ENCODE assay signal across 13 cellular contexts in genomic region chr18:46387426-46388131, GRCh38.
DNase-seq lines count a peak whose midpoint lies in the region; ATAC-seq and TF ChIP-seq lines count a peak whose summit lies in the region.
"Had no signal": no experiment of that assay in that cellular context is flagged by ENCODE, and none has a peak within 500 bp of the region (broad histone marks: within the 10 kb centered on the region; RNA-seq: fewer than 3 reads in every experiment).

No MANE protein-coding gene starts in this region.

- TF ChIP-seq CTCF in mammary epithelial cell (conservative IDR thresholded peaks at IDR 0.05 in 1 of 2, IDR thresholded peaks at IDR 0.05 in 1 of 2; ENCODE audit: extremely low read depth in 1 of 2, insufficient read depth in 1 of 2, low read depth in 1 of 2, low read length in 2 of 2) (no peak), dorsolateral prefrontal cortex (IDR thresholded peaks at IDR 0.05 in 54 of 56, conservative IDR thresholded peaks at IDR 0.05 in 2 of 56; ENCODE audit: low read depth in 1 of 56, partially characterized antibody in 56 of 56) (no peak)

- H3K79me2 ChIP-seq in mammary epithelial cell (ENCODE audit: insufficient read depth, low read length) = no peaks in the 10 kb centered on the region

- 4% methylated on average over 9 of the region's 9 CpGs for WGBS in mammary epithelial cell (ENCODE audit: low coverage, missing lambda C conversion rate)

- dilution Hi-C loops in mammary epithelial cell (cut with HindIII; ENCODE audit: low sequenced_read_pairs) = no loop called here

- H3K27me3 ChIP-seq in mammary epithelial cell (ENCODE audit: insufficient read depth, low read length) (no peaks in the 10 kb centered on the region), skeletal muscle tissue (ENCODE audit: control insufficient read depth in 3 of 3, insufficient read depth in 3 of 3, low read length in 3 of 3) (no peaks in the 10 kb centered on the region), dorsolateral prefrontal cortex (no peaks in the 10 kb centered on the region)

- no peak for TF ChIP-seq POLR2A in GM18505 (IDR thresholded peaks at IDR 0.05; ENCODE audit: borderline replicate concordance, extremely low read depth, insufficient read depth, insufficient read length)

- CTCF ChIA-PET in mammary epithelial cell (lab: Charles Lee; ENCODE audit: low non-redundant PET) = interaction anchor here (0.6 kb wide), 1 partner anchor 214 kb away, joined by 4 read pairs; a partner anchor contains a TSS

- H3K4me3 ChIP-seq in mammary epithelial cell (replicated peaks in 1 of 3; ENCODE audit: insufficient read depth in 1 of 3, low read depth in 2 of 3, low read length in 3 of 3) (no peak overlapping the region), skeletal muscle tissue (ENCODE audit: low read length in 3 of 3) (peak overlapping the region; percentile 1 to 49 (median 27)), dorsolateral prefrontal cortex (no peak overlapping the region)

- H3K27ac ChIP-seq in mammary epithelial cell (ENCODE audit: insufficient read depth, low read depth, low read length) (peak overlapping the region; percentile 54), skeletal muscle tissue (ENCODE audit: low read depth, low read length) (peak overlapping the region; percentile 62), dorsolateral prefrontal cortex (peak overlapping the region in 12 of 59 donors; percentile 2 to 62 (median 26))

- in situ Hi-C loops in mammary epithelial cell (cut with MboI; ENCODE audit: low sequenced_read_pairs in 2 of 2) = no loop called here

- H3K36me3 ChIP-seq in mammary epithelial cell (ENCODE audit: insufficient read depth, low read length) = no peaks in the 10 kb centered on the region
- no peaks in the 10 kb centered on the region for H3K36me3 ChIP-seq in skeletal muscle tissue (ENCODE audit: control insufficient read depth in 3 of 3, insufficient read depth in 3 of 3, low read length in 3 of 3)

- H3K9ac ChIP-seq in mammary epithelial cell (ENCODE audit: insufficient read depth, low read length) (peak overlapping the region; percentile 12), skeletal muscle tissue (ENCODE audit: low read depth in 1 of 3, low read length in 3 of 3) (peak overlapping the region; percentile 52 to 79 (median 71))

- H4K20me1 ChIP-seq in mammary epithelial cell (ENCODE audit: insufficient read depth, low read length) = no peaks in the 10 kb centered on the region

- H3K4me2 ChIP-seq in mammary epithelial cell (ENCODE audit: insufficient read depth, low read depth, low read length) = peak overlapping the region; percentile 73

- peak overlapping the region; percentile 68 for H2AFZ ChIP-seq in mammary epithelial cell (ENCODE audit: low read depth, low read length)

- intact Hi-C loops in mammary epithelial cell (cut with micrococcal nuclease) (loop anchor here (5.0 kb wide), 1 partner anchor 95 kb away; no protein-coding TSS in a partner anchor), dorsolateral prefrontal cortex (cut with DNase I) (no loop called here)

- ATAC-seq in GM18505 (IDR thresholded peaks at IDR 0.05; ENCODE audit: unreplicated experiment) = no peak
- no peak for ATAC-seq in HG03442 (IDR thresholded peaks at IDR 0.05; ENCODE audit: unreplicated experiment)
- ATAC-seq: T-cell had no signal

- no peaks in the 10 kb centered on the region for H3K9me3 ChIP-seq in mammary epithelial cell (replicated peaks; ENCODE audit: insufficient read depth, low read length)
- no peaks in the 10 kb centered on the region for H3K9me3 ChIP-seq in skeletal muscle tissue (ENCODE audit: control insufficient read depth in 3 of 3, low read length in 3 of 3)

- peak; percentile 41 for DNase-seq in M059J (ENCODE audit: low read depth)
- DNase-seq in mammary epithelial cell = peak; percentile 88
- DNase-seq in iPS-NIHi11 (ENCODE audit: low spot score) = peak; percentile 37
- no peak for DNase-seq in dorsolateral prefrontal cortex
- DNase-seq in AG08395 (ENCODE audit: low spot score) = no peak
- DNase-seq: activated CD4-positive, alpha-beta T cell treated with anti-CD3 and anti-CD28 coated beads, Interleukin-2, amount 10 ng/mL, durations not matched to agents 24 days and 14 days; activated effector memory CD4-positive, alpha-beta T cell treated with anti-CD3 and anti-CD28 coated beads, Interleukin-2, amount 50 U/mL, for 16 hours; NCI-H1048; stimulated activated CD4-positive, alpha-beta T cell treated with anti-CD3 and anti-CD28 coated beads, Interleukin-12 subunit alpha, Interleukin-12 subunit beta, amount 100 ng/mL, for 4 hours; T-cell had no signal

- BruUV-seq in mammary epithelial cell (replicated peaks; lab: Mats Ljungman, UMichigan) = no TSS peak

- H3K4me1 ChIP-seq in mammary epithelial cell (ENCODE audit: insufficient read depth, low read length) (peaks cover 26% of the 10 kb centered on the region), skeletal muscle tissue (ENCODE audit: control insufficient read depth in 3 of 3, insufficient read depth in 3 of 3, low read length in 3 of 3) (peaks cover 21 to 29% (median 27%) of the 10 kb centered on the region in 3 donors)

Comparison
In these comparisons a context has a peak if more than half of its experiments do, and no peak if none do; other contexts are left out.
1. DNase-seq: peak in M059J (single experiment), mammary epithelial cell (single experiment) and iPS-NIHi11 (single experiment); none in dorsolateral prefrontal cortex (0 of 10) and AG08395 (single experiment).
2. H3K4me3 ChIP-seq: peak in skeletal muscle tissue (3 of 3); none in mammary epithelial cell (0 of 3) and dorsolateral prefrontal cortex (0 of 59).